ENCODE assay signal across 8 cellular contexts in genomic region chr16:79093554-79093967, GRCh38.
DNase-seq lines count a peak whose midpoint lies in the region; ATAC-seq and TF ChIP-seq lines count a peak whose summit lies in the region.

No MANE protein-coding gene starts in this region.

- no peak overlapping the region for H3K27ac ChIP-seq in CD8-positive, alpha-beta T cell (ENCODE audit: low read depth, low read length)

- CTCF ChIA-PET in CD8-positive, alpha-beta T cell (lab: Charles Lee): no interaction called here

- no peaks in the 10 kb centered on the region for H3K9me3 Mint-ChIP-seq in CD8-positive, alpha-beta T cell

- H3K27ac Mint-ChIP-seq in CD8-positive, alpha-beta T cell: peak overlapping the region; percentile 41

- H3K9me3 ChIP-seq in CD8-positive, alpha-beta T cell (ENCODE audit: low read length): no peaks in the 10 kb centered on the region

- H3K4me1 ChIP-seq in CD8-positive, alpha-beta T cell (ENCODE audit: insufficient read depth, low read length): peaks cover 50% of the 10 kb centered on the region

- no peak for TF ChIP-seq CTCF in CD8-positive, alpha-beta T cell (IDR thresholded peaks at IDR 0.05)

- peak overlapping the region; percentile 53 for H3K4me3 Mint-ChIP-seq in CD8-positive, alpha-beta T cell

- peak in 6 of 7 experiments; percentile 7 to 57 (median 25) for DNase-seq in CD8-positive, alpha-beta T cell
- peak; percentile 88 to 91 for DNase-seq in Kasumi-1 (lab: John Stamatoyannopoulos, UW)
- peak; percentile 73 to 75 for DNase-seq in activated T-cell treated with anti-CD3 and anti-CD28 coated beads, Interleukin-2, amount 50 U/mL, for 48 hours
- DNase-seq in mucosa of gallbladder (ENCODE audit: low spot score): peak; percentile 16
- DNase-seq in SHP77 (lab: John Stamatoyannopoulos, UW): no peak
- DNase-seq in GM19240 (ENCODE audit: insufficient read length, low spot score): no peak

- intact Hi-C loops in CD8-positive, alpha-beta T cell (cut with DNase I, micrococcal nuclease): loop anchor here in 1 of 2 experiments (5.0 kb wide), 1 partner anchor 179 kb away; no protein-coding TSS in a partner anchor

- POLR2A ChIA-PET in CD8-positive, alpha-beta T cell (lab: Charles Lee): interaction anchor here (0.6 to 1.0 kb wide), 2 partner anchors 283 to 507 kb away, joined by 3 read pairs; partner anchors contain the start of gene MAF

- no peaks in the 10 kb centered on the region for H3K27me3 Mint-ChIP-seq in CD8-positive, alpha-beta T cell (ENCODE audit: low read depth)

- H3K27me3 ChIP-seq in CD8-positive, alpha-beta T cell (ENCODE audit: insufficient read depth, low read length): no peaks in the 10 kb centered on the region

- H3K4me1 Mint-ChIP-seq in CD8-positive, alpha-beta T cell (ENCODE audit: low read depth): peaks cover 49% of the 10 kb centered on the region

- peak; percentile 30 for ATAC-seq in CD8-positive, alpha-beta T cell
- ATAC-seq in GM18870 (IDR thresholded peaks at IDR 0.05; ENCODE audit: unreplicated experiment): no peak
- ATAC-seq in GM19035 (IDR thresholded peaks at IDR 0.05; ENCODE audit: unreplicated experiment): no peak

- H3K36me3 ChIP-seq in CD8-positive, alpha-beta T cell (ENCODE audit: insufficient read depth, low read length): no peaks in the 10 kb centered on the region

- no peak overlapping the region for H3K4me3 ChIP-seq in CD8-positive, alpha-beta T cell (ENCODE audit: low read depth, low read length)

- no peaks in the 10 kb centered on the region for H3K36me3 Mint-ChIP-seq in CD8-positive, alpha-beta T cell

Comparison
In these comparisons a context has a peak if more than half of its experiments do, and no peak if none do; other contexts are left out.
1. DNase-seq: peak in CD8-positive, alpha-beta T cell (6 of 7), Kasumi-1 (2 of 2), activated T-cell treated with anti-CD3 and anti-CD28 coated beads, Interleukin-2, amount 50 U/mL, for 48 hours (2 of 2) and mucosa of gallbladder (single experiment); none in SHP77 (0 of 2) and GM19240 (single experiment).